11 cellular contexts compared by ENCODE assay signal in genomic region chr4:40953253-40954118, GRCh38.
DNase-seq lines count a peak whose midpoint lies in the region; ATAC-seq and TF ChIP-seq lines count a peak whose summit lies in the region.
"Had no signal": no experiment of that assay in that cellular context is flagged by ENCODE, and none has a peak within 500 bp of the region (broad histone marks: within the 10 kb centered on the region; RNA-seq: fewer than 3 reads in every experiment).

No MANE protein-coding gene starts in this region.

- intact Hi-C loops in body of pancreas (cut with DNase I), result no loop called here

- 67 to 69% methylated on average over 13 of the region's 13 CpGs for WGBS in esophagus, 2 donors
- 78 to 79% methylated on average over 13 of the region's 13 CpGs for whole genome bisulfite sequencing in body of pancreas, 2 donors

- H3K27me3 ChIP-seq in esophagus (ENCODE audit: control insufficient read depth in 1 of 2, insufficient read depth in 2 of 2, low read length in 2 of 2), result no peaks in the 10 kb centered on the region
- H3K27me3 ChIP-seq in body of pancreas, result no peaks in the 10 kb centered on the region

- no peaks in the 10 kb centered on the region for H3K36me3 ChIP-seq in esophagus (ENCODE audit: control insufficient read depth in 2 of 2, insufficient read depth in 2 of 2, low read length in 1 of 2)
- no peaks in the 10 kb centered on the region for H3K36me3 ChIP-seq in body of pancreas (replicated peaks in 1 of 2; ENCODE audit: insufficient read depth in 1 of 2, low read depth in 2 of 2)

- H3K27ac ChIP-seq in esophagus (ENCODE audit: low read depth in 2 of 2, low read length in 1 of 2), result peak overlapping the region; percentile 46 to 69
- H3K27ac ChIP-seq in temporal lobe (ENCODE audit: low read depth, low read length), result peak overlapping the region; percentile 86
- peak overlapping the region in 2 of 4 donors; percentile 16 to 21 for H3K27ac ChIP-seq in body of pancreas

- no peak overlapping the region for H3K4me3 ChIP-seq in esophagus (ENCODE audit: low read depth in 1 of 2, low read length in 2 of 2)
- no peak overlapping the region for H3K4me3 ChIP-seq in body of pancreas

- no peak for TF ChIP-seq POLR2A in body of pancreas (IDR thresholded peaks at IDR 0.05)

- no peak for TF ChIP-seq CTCF in body of pancreas (IDR thresholded peaks at IDR 0.05)

- no peaks in the 10 kb centered on the region for H3K9me3 ChIP-seq in esophagus (ENCODE audit: control insufficient read depth in 2 of 2, insufficient read depth in 1 of 2, low read depth in 1 of 2, low read length in 1 of 2)
- no peaks in the 10 kb centered on the region for H3K9me3 ChIP-seq in body of pancreas

- no peak for ATAC-seq in body of pancreas
- ATAC-seq in GM19463 (IDR thresholded peaks at IDR 0.05; ENCODE audit: unreplicated experiment), result no peak
- ATAC-seq in HG03378 (IDR thresholded peaks at IDR 0.05; ENCODE audit: unreplicated experiment), result no peak

- peak; percentile 58 for DNase-seq in NCI-H2227 (lab: John Stamatoyannopoulos, UW; ENCODE audit: unreplicated experiment)
- peak; percentile 44 for DNase-seq in midbrain (lab: John Stamatoyannopoulos, UW)
- no peak for DNase-seq in body of pancreas
- no peak for DNase-seq in SHP77 (lab: John Stamatoyannopoulos, UW)
- DNase-seq: DMS153, NCI-H2081 treated with DMSO at 0.1 percent for 48 hours, occipital lobe had no signal

- peaks cover 0 to 2% of the 10 kb centered on the region in 2 donors for H3K4me1 ChIP-seq in esophagus (ENCODE audit: control insufficient read depth in 2 of 2, insufficient read depth in 2 of 2, low read length in 1 of 2)
- no peaks in the 10 kb centered on the region for H3K4me1 ChIP-seq in body of pancreas

Comparison
In these comparisons a context has a peak if more than half of its experiments do, and no peak if none do; other contexts are left out.
1. DNase-seq: peak in NCI-H2227 (single experiment) and midbrain (single experiment); none in body of pancreas (0 of 4) and SHP77 (0 of 2).